Comparison of ENCODE assay signal across 12 cellular contexts in the genomic region with DNA sequence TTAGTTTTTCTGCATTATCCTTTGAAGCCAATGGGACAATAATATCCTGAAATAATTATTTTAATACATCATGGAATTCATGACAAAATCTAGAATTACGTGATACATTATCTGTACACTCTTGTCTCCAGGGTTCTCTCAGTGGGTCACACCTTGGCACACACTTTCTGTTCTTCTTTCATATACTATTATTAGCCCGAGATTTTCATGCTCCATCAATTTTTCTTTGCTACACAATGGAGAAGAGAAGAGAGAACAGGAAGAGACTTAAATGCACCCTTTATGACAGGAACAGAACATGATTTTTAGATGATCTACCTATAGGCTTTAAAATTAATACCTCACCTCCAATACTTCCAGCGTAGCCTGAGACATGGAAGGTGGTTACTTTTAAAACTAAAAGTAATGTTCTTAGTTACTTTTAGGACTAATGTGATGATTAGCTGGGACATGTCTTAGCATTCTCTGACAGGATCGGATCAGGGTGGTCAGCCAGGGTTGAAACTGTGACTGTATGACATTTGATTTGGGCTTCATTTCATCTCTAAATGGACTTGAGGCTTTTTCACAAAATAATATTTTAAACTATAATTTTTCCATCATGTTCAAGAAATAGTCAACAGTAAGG.
DNase-seq lines count a peak whose midpoint lies in the region; ATAC-seq and TF ChIP-seq lines count a peak whose summit lies in the region.
"Had no signal": no experiment of that assay in that cellular context is flagged by ENCODE, and none has a peak within 500 bp of the region (broad histone marks: within the 10 kb centered on the region; RNA-seq: fewer than 3 reads in every experiment).

No MANE protein-coding gene starts in this region.

- BruUV-seq in PC-3 (replicated peaks; lab: Mats Ljungman, UMichigan) = no TSS peak

- CTCF ChIA-PET in PC-3 (lab: Charles Lee) = no interaction called here

- no peak for TF ChIP-seq CTCF in mucosa of descending colon (IDR thresholded peaks at IDR 0.05)
- TF ChIP-seq CTCF in PC-3 (conservative IDR thresholded peaks at IDR 0.05; ENCODE audit: low read depth, low read length) = no peak

- H2AFZ ChIP-seq in PC-3 (ENCODE audit: low read length) = no peak overlapping the region

- H3K4me3 ChIP-seq in mucosa of descending colon = no peak overlapping the region
- no peak overlapping the region for H3K4me3 ChIP-seq in PC-3 (ENCODE audit: low read length)
- H3K4me3 ChIP-seq: thyroid gland had no signal

- no peak for DNase-seq in mucosa of descending colon
- no peak for DNase-seq in GDM1 (lab: John Stamatoyannopoulos, UW)
- DNase-seq in activated T-cell treated with anti-CD3 and anti-CD28 coated beads, Interleukin-2, amount 50 U/mL, for 72 hours = no peak
- DNase-seq in activated naive CD4-positive, alpha-beta T cell treated with Interleukin-2 at 50 U/mL for 16 hours = no peak
- DNase-seq in PC-3 = no peak
- DNase-seq: activated gamma-delta T cell treated with Interleukin-2 at 50 U/mL for 16 hours, hippocampal formation, NCI-H524, thyroid gland had no signal

- no peak overlapping the region for H3K9ac ChIP-seq in PC-3 (ENCODE audit: low read length)

- peaks cover 23% of the 10 kb centered on the region for H3K27me3 Mint-ChIP-seq in activated T-cell treated with anti-CD3 and anti-CD28 coated beads, Interleukin-2, amount 50 U/mL, for 72 hours (ENCODE audit: low read depth)

- ATAC-seq in GM18907 (IDR thresholded peaks at IDR 0.05; ENCODE audit: unreplicated experiment) = peak; percentile 96
- peak; percentile 96 for ATAC-seq in GM21717 (IDR thresholded peaks at IDR 0.05; ENCODE audit: unreplicated experiment)
- ATAC-seq in HG03280 (IDR thresholded peaks at IDR 0.05; ENCODE audit: unreplicated experiment) = peak; percentile 73
- peak; percentile 46 for ATAC-seq in mucosa of descending colon
- ATAC-seq in activated T-cell treated with anti-CD3 and anti-CD28 coated beads, Interleukin-2, amount 50 U/mL, for 72 hours (replicated peaks in 1 of 2) = no peak
- no peak for ATAC-seq in PC-3

- H3K36me3 Mint-ChIP-seq in activated T-cell treated with anti-CD3 and anti-CD28 coated beads, Interleukin-2, amount 50 U/mL, for 72 hours (ENCODE audit: insufficient read depth in 2 of 2) = no peaks in the 10 kb centered on the region

- H3F3A ChIP-seq in PC-3 (ENCODE audit: low read length, unreplicated experiment) = no peaks in the 10 kb centered on the region

- no peaks in the 10 kb centered on the region for H3K9me2 ChIP-seq in PC-3 (replicated peaks; ENCODE audit: low read length)

- H3K27ac ChIP-seq in PC-3 (ENCODE audit: low read length) = no peak overlapping the region
- H3K27ac ChIP-seq: thyroid gland had no signal

- no peaks in the 10 kb centered on the region for H4K20me1 ChIP-seq in PC-3 (ENCODE audit: low read length)

- no peak overlapping the region for H3K4me3 Mint-ChIP-seq in activated T-cell treated with anti-CD3 and anti-CD28 coated beads, Interleukin-2, amount 50 U/mL, for 72 hours

- H3K4me1 ChIP-seq in mucosa of descending colon (ENCODE audit: low read depth) (no peaks in the 10 kb centered on the region), PC-3 (ENCODE audit: insufficient read depth, low read length) (no peaks in the 10 kb centered on the region)
- H3K4me1 ChIP-seq: thyroid gland had no signal

- H3K4me1 Mint-ChIP-seq in activated T-cell treated with anti-CD3 and anti-CD28 coated beads, Interleukin-2, amount 50 U/mL, for 72 hours (ENCODE audit: low read depth) = no peaks in the 10 kb centered on the region

- peaks cover 20% of the 10 kb centered on the region for H3K27me3 ChIP-seq in PC-3 (ENCODE audit: low read length)
- H3K27me3 ChIP-seq: thyroid gland had no signal

- intact Hi-C loops in mucosa of descending colon (cut with DNase I, micrococcal nuclease) (no loop called here), PC-3 (cut with micrococcal nuclease) (no loop called here)

- no peak overlapping the region for H3K27ac Mint-ChIP-seq in activated T-cell treated with anti-CD3 and anti-CD28 coated beads, Interleukin-2, amount 50 U/mL, for 72 hours

- no peak overlapping the region for H3K4me2 ChIP-seq in PC-3 (ENCODE audit: low read length)

- no peaks in the 10 kb centered on the region for H3K79me2 ChIP-seq in PC-3 (ENCODE audit: low read length)

- POLR2A ChIA-PET in PC-3 (lab: Charles Lee; ENCODE audit: unreplicated experiment) = no interaction called here

- H3K36me3 ChIP-seq in mucosa of descending colon (ENCODE audit: low read depth) (no peaks in the 10 kb centered on the region), PC-3 (ENCODE audit: low read depth, low read length) (no peaks in the 10 kb centered on the region)
- H3K36me3 ChIP-seq: thyroid gland had no signal

- no peaks in the 10 kb centered on the region for H3K9me3 ChIP-seq in mucosa of descending colon
- no peaks in the 10 kb centered on the region for H3K9me3 ChIP-seq in PC-3 (ENCODE audit: low read length)
- H3K9me3 ChIP-seq: thyroid gland had no signal

- no peaks in the 10 kb centered on the region for H3K9me3 Mint-ChIP-seq in activated T-cell treated with anti-CD3 and anti-CD28 coated beads, Interleukin-2, amount 50 U/mL, for 72 hours

Comparison
In these comparisons a context has a peak if more than half of its experiments do, and no peak if none do; other contexts are left out.
1. ATAC-seq: peak in GM18907 (single experiment), GM21717 (single experiment), HG03280 (single experiment) and mucosa of descending colon (single experiment); none in activated T-cell treated with anti-CD3 and anti-CD28 coated beads, Interleukin-2, amount 50 U/mL, for 72 hours (0 of 2) and PC-3 (single experiment).